Comparison of ENCODE assay signal across 22 cellular contexts in genomic region chr13:92954746-92955145, GRCh38.
"Had no signal": no experiment of that assay in that cellular context is flagged by ENCODE, and none has a peak within 500 bp of the region (broad histone marks: within the 10 kb centered on the region; RNA-seq: fewer than 3 reads in every experiment).

No MANE protein-coding gene starts in this region.

- H3K9me3 ChIP-seq: mucosa of descending colon, right atrium auricular region, right lobe of liver, testis, thyroid gland, transverse colon, upper lobe of left lung, vagina had no signal

- H3K4me3 ChIP-seq: left ventricle myocardium inferior, lung, mucosa of descending colon, ovary, right atrium auricular region, right lobe of liver, smooth muscle cell, stomach, testis, thyroid gland, transverse colon, upper lobe of left lung, vagina had no signal

- DNase-seq: islet precursor cell; left ventricle myocardium inferior; midbrain; mucosa of descending colon; naive thymus-derived CD4-positive, alpha-beta T cell; ovary; right lobe of liver; stimulated activated CD4-positive, alpha-beta T cell treated with anti-CD3 and anti-CD28 coated beads, Interleukin-1b, Interleukin-23, amount 100 ng/mL, for 48 hours; stimulated activated CD4-positive, alpha-beta T cell treated with anti-CD3 and anti-CD28 coated beads, Interleukin-2, amount 100 ng/mL, for 48 hours; stimulated activated naive B cell treated with anti-CD40 and anti-IgM and Interleukin-4, amounts not matched to agents 10 μg/mL and 1 μg/mL and 100 μg/mL, for 72 hours; stimulated activated naive CD8-positive, alpha-beta T cell treated with anti-CD3 and anti-CD28 coated beads, Interleukin-15, Interleukin-2, amounts not matched to agents 100 U/mL and 50 U/mL, for 24 hours; stomach; testis; thyroid gland; transverse colon; upper lobe of left lung had no signal

- H3K36me3 ChIP-seq: left ventricle myocardium inferior, ovary, right atrium auricular region, right lobe of liver, stomach, thyroid gland, transverse colon, upper lobe of left lung, vagina had no signal

- H3K27me3 ChIP-seq: ovary, right atrium auricular region, right lobe of liver, stomach, testis, thyroid gland, transverse colon, upper lobe of left lung, vagina had no signal

- H3K27ac Mint-ChIP-seq: naive thymus-derived CD4-positive, alpha-beta T cell; natural killer cell treated with Interleukin-12 subunit alpha and Interleukin-12 subunit beta and Interleukin-15 and Interleukin-18, amount 100 ng/mL, for 72 hours; progenitor cell of endocrine pancreas; stimulated activated naive B cell treated with anti-CD40 and anti-IgM and Interleukin-4, amounts not matched to agents 10 μg/mL and 1 μg/mL and 100 μg/mL, for 72 hours had no signal

- H3K36me3 Mint-ChIP-seq: naive thymus-derived CD4-positive, alpha-beta T cell; stimulated activated naive B cell treated with anti-CD40 and anti-IgM and Interleukin-4, amounts not matched to agents 10 μg/mL and 1 μg/mL and 100 μg/mL, for 72 hours had no signal

- H3K4me1 Mint-ChIP-seq: naive thymus-derived CD4-positive, alpha-beta T cell; stimulated activated naive B cell treated with anti-CD40 and anti-IgM and Interleukin-4, amounts not matched to agents 10 μg/mL and 1 μg/mL and 100 μg/mL, for 72 hours had no signal

- H3K4me1 ChIP-seq: left ventricle myocardium inferior, right atrium auricular region, right lobe of liver, stomach, testis, thyroid gland, transverse colon, upper lobe of left lung, vagina had no signal

- H3K27me3 Mint-ChIP-seq: naive thymus-derived CD4-positive, alpha-beta T cell; natural killer cell treated with Interleukin-12 subunit alpha and Interleukin-12 subunit beta and Interleukin-15 and Interleukin-18, amount 100 ng/mL, for 72 hours; progenitor cell of endocrine pancreas; stimulated activated naive B cell treated with anti-CD40 and anti-IgM and Interleukin-4, amounts not matched to agents 10 μg/mL and 1 μg/mL and 100 μg/mL, for 72 hours had no signal

- H3K4me3 Mint-ChIP-seq: naive thymus-derived CD4-positive, alpha-beta T cell; natural killer cell treated with Interleukin-12 subunit alpha and Interleukin-12 subunit beta and Interleukin-15 and Interleukin-18, amount 100 ng/mL, for 72 hours; stimulated activated naive B cell treated with anti-CD40 and anti-IgM and Interleukin-4, amounts not matched to agents 10 μg/mL and 1 μg/mL and 100 μg/mL, for 72 hours had no signal

- H3K27ac ChIP-seq: left ventricle myocardium inferior, ovary, right atrium auricular region, right lobe of liver, stomach, testis, thyroid gland, transverse colon, upper lobe of left lung, vagina had no signal
